Comparison of ENCODE assay signal across 18 cellular contexts in genomic region chr15:29759596-29759995, GRCh38.
"Had no signal": no experiment of that assay in that cellular context is flagged by ENCODE, and none has a peak within 500 bp of the region (broad histone marks: within the 10 kb centered on the region; RNA-seq: fewer than 3 reads in every experiment).

No MANE protein-coding gene starts in this region.

- H3K36me3 ChIP-seq: ovary had no signal

- H3K4me1 Mint-ChIP-seq: stimulated activated effector memory CD8-positive, alpha-beta T cell treated with anti-CD3 and anti-CD28 coated beads, Interleukin-12 subunit alpha, Interleukin-12 subunit beta, amount 100 ng/mL, for 72 hours had no signal

- H3K4me1 ChIP-seq: neural progenitor cell had no signal

- H3K9me3 Mint-ChIP-seq: natural killer cell treated with Interleukin-12 subunit alpha and Interleukin-12 subunit beta and Interleukin-15 and Interleukin-18, amount 100 ng/mL, for 72 hours; neural progenitor cell had no signal

- H3K27me3 ChIP-seq: neural progenitor cell, ovary, suprapubic skin, tibial artery, upper lobe of right lung had no signal

- DNase-seq: central memory CD4-positive, alpha-beta T cell; foreskin melanocyte; head of caudate nucleus; hippocampal formation; midbrain; nucleus accumbens; ovary; right cardiac atrium; stimulated activated CD4-positive, alpha-beta T cell treated with anti-CD3 and anti-CD28 coated beads, Interleukin-4, amount 100 ng/mL, for 1 hour; stimulated activated CD8-positive, alpha-beta memory T cell treated with anti-CD3 and anti-CD28 coated beads, Interleukin-4, amount 100 ng/mL, for 48 hours; stimulated activated naive CD8-positive, alpha-beta T cell treated with anti-CD3 and anti-CD28 coated beads, Interleukin-15, Interleukin-2, amounts not matched to agents 100 U/mL and 50 U/mL, for 24 hours; tibial artery; upper lobe of right lung had no signal

- H3K4me3 ChIP-seq: neural progenitor cell, ovary, suprapubic skin, tibial artery, upper lobe of right lung had no signal

- H2AFZ ChIP-seq: neural progenitor cell had no signal

- H3K9ac ChIP-seq: neural progenitor cell had no signal

- H3K4me2 ChIP-seq: neural progenitor cell had no signal

- ATAC-seq: left lobe of liver; natural killer cell treated with Interleukin-12 subunit alpha and Interleukin-12 subunit beta and Interleukin-15 and Interleukin-18, amount 100 ng/mL, for 72 hours; right cardiac atrium; stimulated activated effector memory CD8-positive, alpha-beta T cell treated with anti-CD3 and anti-CD28 coated beads, Interleukin-12 subunit alpha, Interleukin-12 subunit beta, amount 100 ng/mL, for 72 hours; stimulated activated naive CD8-positive, alpha-beta T cell treated with anti-CD3 and anti-CD28 coated beads, Interleukin-15, Interleukin-2, amounts not matched to agents 100 U/mL and 50 U/mL, for 24 hours; upper lobe of right lung had no signal

- H3K27ac ChIP-seq: neural progenitor cell, ovary, suprapubic skin, tibial artery, upper lobe of right lung had no signal

- H3K4me3 Mint-ChIP-seq: natural killer cell treated with Interleukin-12 subunit alpha and Interleukin-12 subunit beta and Interleukin-15 and Interleukin-18, amount 100 ng/mL, for 72 hours; neural progenitor cell; stimulated activated effector memory CD8-positive, alpha-beta T cell treated with anti-CD3 and anti-CD28 coated beads, Interleukin-12 subunit alpha, Interleukin-12 subunit beta, amount 100 ng/mL, for 72 hours had no signal

- H3K36me3 Mint-ChIP-seq: natural killer cell treated with Interleukin-12 subunit alpha and Interleukin-12 subunit beta and Interleukin-15 and Interleukin-18, amount 100 ng/mL, for 72 hours; stimulated activated effector memory CD8-positive, alpha-beta T cell treated with anti-CD3 and anti-CD28 coated beads, Interleukin-12 subunit alpha, Interleukin-12 subunit beta, amount 100 ng/mL, for 72 hours had no signal

- H3K9me3 ChIP-seq: ovary, suprapubic skin, tibial artery, upper lobe of right lung had no signal

- H3K27ac Mint-ChIP-seq: natural killer cell treated with Interleukin-12 subunit alpha and Interleukin-12 subunit beta and Interleukin-15 and Interleukin-18, amount 100 ng/mL, for 72 hours; neural progenitor cell; stimulated activated effector memory CD8-positive, alpha-beta T cell treated with anti-CD3 and anti-CD28 coated beads, Interleukin-12 subunit alpha, Interleukin-12 subunit beta, amount 100 ng/mL, for 72 hours had no signal
